ENCODE assay signal across 8 cellular contexts in genomic region chr7:43559939-43560335, GRCh38.
"Had no signal": no experiment of that assay in that cellular context is flagged by ENCODE, and none has a peak within 500 bp of the region (broad histone marks: within the 10 kb centered on the region; RNA-seq: fewer than 3 reads in every experiment).

No MANE protein-coding gene starts in this region.

- H3K4me3 ChIP-seq: GM23248, GM23338, HAP-1 had no signal

- H3K4me1 ChIP-seq: HAP-1 had no signal

- H3K9me3 ChIP-seq: HAP-1 had no signal

- H2AFZ ChIP-seq: GM23248 had no signal

- H3K27ac Mint-ChIP-seq: GM23338, HFFc6 had no signal

- H3K9ac ChIP-seq: GM23248 had no signal

- H3K9me3 Mint-ChIP-seq: GM23338, H9, HFFc6 had no signal

- H3K4me3 Mint-ChIP-seq: GM23338, H9, HFFc6 had no signal

- DNase-seq: GM23248, GOT3, H7, H9, HCEC 1CT, HFFc6 had no signal

- H3K4me2 ChIP-seq: GM23338 had no signal

- H3K36me3 ChIP-seq: HAP-1 had no signal

- H3K27ac ChIP-seq: GM23248 had no signal
